ENCODE assay signal across 15 cellular contexts in the genomic region with DNA sequence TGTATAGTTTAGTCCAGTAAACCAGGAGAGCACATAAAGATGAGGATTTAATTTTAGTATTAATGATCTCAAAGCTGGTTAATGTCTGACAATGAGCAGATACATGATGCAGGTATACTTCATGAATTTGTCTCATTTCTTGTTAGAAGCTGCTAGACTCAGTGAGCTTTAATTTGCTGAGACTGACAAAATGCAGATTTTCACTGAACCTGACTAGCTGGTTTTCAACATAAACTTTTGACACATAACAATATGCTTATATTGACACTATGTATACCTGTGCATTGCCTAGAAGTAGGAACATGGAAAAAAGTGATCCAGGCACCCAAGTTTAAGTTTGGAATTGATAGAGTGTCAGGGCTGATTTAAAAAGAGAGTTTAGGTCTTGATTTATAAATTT. TPM values are rescaled to one million over a fixed set of nuclear protein-coding genes. Genes with fewer than 3 reads are reported as not detected.
DNase-seq lines count a peak whose midpoint lies in the region; ATAC-seq, FAIRE-seq and TF ChIP-seq lines count a peak whose summit lies in the region.
"Had no signal": no experiment of that assay in that cellular context is flagged by ENCODE, and none has a peak within 500 bp of the region (broad histone marks: within the 10 kb centered on the region; RNA-seq: fewer than 3 reads in every experiment).

No MANE protein-coding gene starts in this region.

- 0 out of 2 replicates have a peak overlapping the region, but pooled peaks have one; percentile 42 for H3K4me3 ChIP-seq in ACC112 (ENCODE audit: low read depth, low read length)
- no peak overlapping the region for H3K4me3 ChIP-seq in LNCaP clone FGC (ENCODE audit: low read depth, low read length)
- no peak overlapping the region for H3K4me3 ChIP-seq in bronchial epithelial cell (ENCODE audit: low read depth, low read length)
- H3K4me3 ChIP-seq in mesenchymal stem cell (ENCODE audit: insufficient read depth in 1 of 2, low read depth in 1 of 2, low read length in 2 of 2): no peak overlapping the region
- H3K4me3 ChIP-seq: BLaER1, GM12878, GM23338 had no signal

- H3K36me3 ChIP-seq in ACC112 (ENCODE audit: insufficient read depth, low read length) (peaks cover 9% of the 10 kb centered on the region; the same call in 1 of the 2 replicates), bronchial epithelial cell (ENCODE audit: control insufficient read depth, insufficient read depth, low read length) (peaks cover 1% of the 10 kb centered on the region), mesenchymal stem cell (ENCODE audit: control insufficient read depth in 1 of 2, insufficient read depth in 2 of 2, low read depth in 1 of 2, low read length in 2 of 2) (peaks cover 9 to 87% of the 10 kb centered on the region in 2 experiments)

- no peak for FAIRE-seq in bronchial epithelial cell (lab: Jason Lieb, UNC)
- FAIRE-seq: GM12878, GM18507 had no signal

- H3K23ac ChIP-seq in mesenchymal stem cell (ENCODE audit: low read length in 2 of 2): no peak overlapping the region

- TF ChIP-seq CTCF in LNCaP clone FGC (IDR thresholded peaks at IDR 0.05; ENCODE audit: control insufficient read depth, extremely low read depth, insufficient read depth): no peak
- TF ChIP-seq CTCF in bronchial epithelial cell (IDR thresholded peaks at IDR 0.05; ENCODE audit: insufficient read depth, low read length, severe bottlenecking): no peak

- H2AK5ac ChIP-seq in mesenchymal stem cell (ENCODE audit: low read length, severe bottlenecking): no peak overlapping the region

- no peak overlapping the region for H2BK15ac ChIP-seq in mesenchymal stem cell (ENCODE audit: low read depth, poor library complexity, severe bottlenecking)

- H3K9ac ChIP-seq in mesenchymal stem cell (ENCODE audit: low read length): peak overlapping the region; percentile 21
- H3K9ac ChIP-seq: BLaER1 had no signal

- H3K27me3 ChIP-seq in ACC112 (ENCODE audit: insufficient read depth, low read length) (no peaks in the 10 kb centered on the region), bronchial epithelial cell (ENCODE audit: control insufficient read depth, insufficient read depth, low read length) (no peaks in the 10 kb centered on the region), mesenchymal stem cell (ENCODE audit: control insufficient read depth in 1 of 2, insufficient read depth in 1 of 2, low read length in 2 of 2) (no peaks in the 10 kb centered on the region)
- H3K27me3 ChIP-seq: BLaER1 had no signal

- H3K4me1 ChIP-seq in ACC112 (ENCODE audit: control insufficient read depth, insufficient read depth, low read length, unreplicated experiment): peaks cover 5% of the 10 kb centered on the region
- H3K4me1 ChIP-seq in mesenchymal stem cell (ENCODE audit: control insufficient read depth, insufficient read depth, low read depth, low read length): no peaks in the 10 kb centered on the region
- H3K4me1 ChIP-seq: BLaER1 had no signal

- H2BK12ac ChIP-seq in mesenchymal stem cell (ENCODE audit: low read length in 2 of 2): no peak overlapping the region

- ATAC-seq in HG03025 (IDR thresholded peaks at IDR 0.05; ENCODE audit: low FRiP score, unreplicated experiment): no peak
- ATAC-seq in GM19351 (IDR thresholded peaks at IDR 0.05; ENCODE audit: unreplicated experiment): no peak
- ATAC-seq: GM12878, GM23338 had no signal

- H4K8ac ChIP-seq in mesenchymal stem cell (ENCODE audit: low read length): no peak overlapping the region

- no peaks in the 10 kb centered on the region for H3K9me3 ChIP-seq in mesenchymal stem cell (ENCODE audit: control insufficient read depth, low read length)
- H3K9me3 ChIP-seq: BLaER1 had no signal

- H3K4ac ChIP-seq in mesenchymal stem cell (ENCODE audit: low read depth in 1 of 2, low read length in 2 of 2): no peak overlapping the region

- no peak overlapping the region for H4K91ac ChIP-seq in mesenchymal stem cell (ENCODE audit: low read length)

- no peak overlapping the region for H3K18ac ChIP-seq in mesenchymal stem cell (ENCODE audit: low read depth in 1 of 2, low read length in 2 of 2)

- H2AFZ ChIP-seq in ACC112 (ENCODE audit: low read length, unreplicated experiment) (no peak overlapping the region), mesenchymal stem cell (ENCODE audit: low read depth, low read length) (no peak overlapping the region)
- H2AFZ ChIP-seq: GM23338 had no signal

- H2BK120ac ChIP-seq in mesenchymal stem cell (ENCODE audit: low read depth, low read length): no peak overlapping the region

- no peaks in the 10 kb centered on the region for H3K79me2 ChIP-seq in ACC112 (ENCODE audit: control insufficient read depth, insufficient read depth, low read length, unreplicated experiment)

- no peak overlapping the region for H3K4me2 ChIP-seq in mesenchymal stem cell (ENCODE audit: low read length, poor library complexity, severe bottlenecking)
- H3K4me2 ChIP-seq: BLaER1, GM23338 had no signal

- H3K79me1 ChIP-seq in mesenchymal stem cell (replicated peaks; ENCODE audit: low read length, poor library complexity, severe bottlenecking): peaks cover 8% of the 10 kb centered on the region

- DNase-seq in LNCaP clone FGC (ENCODE audit: low read depth) (peak; percentile 54), bronchial epithelial cell (ENCODE audit: low read depth) (peak; percentile 13), mesenchymal stem cell (no peak), activated T-cell treated with anti-CD3 and anti-CD28 coated beads for 4 hours (no peak)
- DNase-seq: CD4-positive, CD25-positive, alpha-beta regulatory T cell; DMS79; H7 had no signal

- H2BK5ac ChIP-seq in mesenchymal stem cell (ENCODE audit: low read depth, low read length, poor library complexity, severe bottlenecking): no peak overlapping the region

- no peak overlapping the region for H3K27ac ChIP-seq in ACC112 (ENCODE audit: low read depth, low read length)
- no peak overlapping the region for H3K27ac ChIP-seq in mesenchymal stem cell (ENCODE audit: low read length, poor library complexity, severe bottlenecking)
- H3K27ac ChIP-seq: BLaER1 had no signal

- H3K14ac ChIP-seq in mesenchymal stem cell (ENCODE audit: low read length in 2 of 2): no peak overlapping the region

RNA-seq across cellular contexts. Expression of a gene that starts 10.8 kb away (rescaled TPM):
- 14.5 and 39.3 TPM in 2 replicates for total RNA-seq in bronchial epithelial cell
- 47.9 TPM for polyA plus RNA-seq in mesenchymal stem cell (2013, experiment 1 of 2)
- 52.3 TPM for polyA plus RNA-seq in mesenchymal stem cell (2013, experiment 2 of 2)

RNA-seq across cellular contexts. Expression of a gene that starts 56.4 kb away (rescaled TPM):
- total RNA-seq in bronchial epithelial cell: under 0.01 TPM in 1 of 2 replicates, not detected in the other
- polyA plus RNA-seq in mesenchymal stem cell (2013, experiment 1 of 2): not detected
- polyA plus RNA-seq in mesenchymal stem cell (2013, experiment 2 of 2): not detected
- total RNA-seq: CD4-positive, CD25-positive, alpha-beta regulatory T cell; G401; GM23338; H7 had no signal
- polyA plus RNA-seq: CD4-positive, CD25-positive, alpha-beta regulatory T cell; GM23338 had no signal

Comparison
In these comparisons a context has a peak if more than half of its experiments do, and no peak if none do; other contexts are left out.
1. DNase-seq: peak in LNCaP clone FGC (single experiment) and bronchial epithelial cell (single experiment); none in mesenchymal stem cell (single experiment) and activated T-cell treated with anti-CD3 and anti-CD28 coated beads for 4 hours (single experiment).